8 cellular contexts compared by ENCODE assay signal in genomic region chr6:99219788-99220187, GRCh38.
DNase-seq lines count a peak whose midpoint lies in the region; ATAC-seq and TF ChIP-seq lines count a peak whose summit lies in the region.

No MANE protein-coding gene starts in this region.

- H3K27me3 ChIP-seq in CD4-positive, alpha-beta memory T cell (ENCODE audit: insufficient read depth, low read length), result no peaks in the 10 kb centered on the region

- no peaks in the 10 kb centered on the region for H3K9me3 Mint-ChIP-seq in activated T-helper 2 cell treated with anti-CD3 and anti-CD28 coated beads, Interferon-gamma antibody, Interleukin-2, Interleukin-4, amounts not matched to agents 10 μg/mL and 5 μg/mL and 100 μg/mL, durations not matched to agents 14 hours and 24 hours and 36 hours
- H3K9me3 Mint-ChIP-seq in CD4-positive, alpha-beta memory T cell, result no peaks in the 10 kb centered on the region

- H3K36me3 ChIP-seq in CD4-positive, alpha-beta memory T cell (ENCODE audit: insufficient read depth, low read length), result no peaks in the 10 kb centered on the region

- DNase-seq in D341Med (ENCODE audit: low spot score) (peak; percentile 56), epithelial cell of proximal tubule (ENCODE audit: low read depth) (no peak), globus pallidus (ENCODE audit: low spot score) (no peak)
- DNase-seq in activated T-helper 2 cell treated with anti-CD3 and anti-CD28 coated beads, Interferon-gamma antibody, Interleukin-2, Interleukin-4, amounts not matched to agents 10 μg/mL and 5 μg/mL and 100 μg/mL, durations not matched to agents 14 hours and 24 hours and 36 hours (ENCODE audit: low spot score), result no peak
- no peak for DNase-seq in CD4-positive, alpha-beta memory T cell
- no peak for DNase-seq in central memory CD4-positive, alpha-beta T cell

- H3K27me3 Mint-ChIP-seq in activated T-helper 2 cell treated with anti-CD3 and anti-CD28 coated beads, Interferon-gamma antibody, Interleukin-2, Interleukin-4, amounts not matched to agents 10 μg/mL and 5 μg/mL and 100 μg/mL, durations not matched to agents 14 hours and 24 hours and 36 hours (ENCODE audit: low read depth), result no peaks in the 10 kb centered on the region
- H3K27me3 Mint-ChIP-seq in CD4-positive, alpha-beta memory T cell, result peaks cover 2 to 3% of the 10 kb centered on the region in 2 donors

- TF ChIP-seq CTCF in epithelial cell of proximal tubule (conservative IDR thresholded peaks at IDR 0.05; ENCODE audit: low read depth, low read length), result peak; percentile 47

- H3K4me3 ChIP-seq in epithelial cell of proximal tubule (ENCODE audit: low read depth, low read length), result no peak overlapping the region
- no peak overlapping the region for H3K4me3 ChIP-seq in CD4-positive, alpha-beta memory T cell (ENCODE audit: low read length in 2 of 2)

- POLR2A ChIA-PET in CD4-positive, alpha-beta memory T cell (lab: Charles Lee; ENCODE audit: partially characterized antibody), result no interaction called here

- H3K9me3 ChIP-seq in CD4-positive, alpha-beta memory T cell (ENCODE audit: control insufficient read depth in 1 of 2, low read length in 2 of 2), result no peaks in the 10 kb centered on the region

- ATAC-seq in GM19463 (IDR thresholded peaks at IDR 0.05; ENCODE audit: unreplicated experiment) (peak; percentile 63), HG03439 (IDR thresholded peaks at IDR 0.05; ENCODE audit: unreplicated experiment) (peak; percentile 73)

- no peak overlapping the region for H3K27ac Mint-ChIP-seq in activated T-helper 2 cell treated with anti-CD3 and anti-CD28 coated beads, Interferon-gamma antibody, Interleukin-2, Interleukin-4, amounts not matched to agents 10 μg/mL and 5 μg/mL and 100 μg/mL, durations not matched to agents 14 hours and 24 hours and 36 hours
- no peak overlapping the region for H3K27ac Mint-ChIP-seq in CD4-positive, alpha-beta memory T cell

- H3K36me3 Mint-ChIP-seq in activated T-helper 2 cell treated with anti-CD3 and anti-CD28 coated beads, Interferon-gamma antibody, Interleukin-2, Interleukin-4, amounts not matched to agents 10 μg/mL and 5 μg/mL and 100 μg/mL, durations not matched to agents 14 hours and 24 hours and 36 hours (ENCODE audit: low read depth), result no peaks in the 10 kb centered on the region
- H3K36me3 Mint-ChIP-seq in CD4-positive, alpha-beta memory T cell, result no peaks in the 10 kb centered on the region

- no peak overlapping the region for H3K27ac ChIP-seq in CD4-positive, alpha-beta memory T cell (ENCODE audit: low read depth, low read length)

- intact Hi-C loops in activated T-helper 2 cell treated with anti-CD3 and anti-CD28 coated beads, Interferon-gamma antibody, Interleukin-2, Interleukin-4, amounts not matched to agents 10 μg/mL and 5 μg/mL and 100 μg/mL, durations not matched to agents 14 hours and 24 hours and 36 hours (cut with micrococcal nuclease), result no loop called here
- intact Hi-C loops in CD4-positive, alpha-beta memory T cell (cut with micrococcal nuclease), result no loop called here

- H3K4me3 Mint-ChIP-seq in activated T-helper 2 cell treated with anti-CD3 and anti-CD28 coated beads, Interferon-gamma antibody, Interleukin-2, Interleukin-4, amounts not matched to agents 10 μg/mL and 5 μg/mL and 100 μg/mL, durations not matched to agents 14 hours and 24 hours and 36 hours (ENCODE audit: low read depth), result no peak overlapping the region
- no peak overlapping the region for H3K4me3 Mint-ChIP-seq in CD4-positive, alpha-beta memory T cell

- H3K4me1 ChIP-seq in CD4-positive, alpha-beta memory T cell (ENCODE audit: insufficient read depth, low read length), result no peaks in the 10 kb centered on the region

- no peaks in the 10 kb centered on the region for H3K4me1 Mint-ChIP-seq in activated T-helper 2 cell treated with anti-CD3 and anti-CD28 coated beads, Interferon-gamma antibody, Interleukin-2, Interleukin-4, amounts not matched to agents 10 μg/mL and 5 μg/mL and 100 μg/mL, durations not matched to agents 14 hours and 24 hours and 36 hours (ENCODE audit: low read depth)
- H3K4me1 Mint-ChIP-seq in CD4-positive, alpha-beta memory T cell, result peaks cover 0 to 4% (median 0%) of the 10 kb centered on the region in 4 donors

- CTCF ChIA-PET in CD4-positive, alpha-beta memory T cell (lab: Charles Lee; ENCODE audit: partially characterized antibody), result no interaction called here
